1 cellular context compared by ENCODE assay signal in the genomic region with DNA sequence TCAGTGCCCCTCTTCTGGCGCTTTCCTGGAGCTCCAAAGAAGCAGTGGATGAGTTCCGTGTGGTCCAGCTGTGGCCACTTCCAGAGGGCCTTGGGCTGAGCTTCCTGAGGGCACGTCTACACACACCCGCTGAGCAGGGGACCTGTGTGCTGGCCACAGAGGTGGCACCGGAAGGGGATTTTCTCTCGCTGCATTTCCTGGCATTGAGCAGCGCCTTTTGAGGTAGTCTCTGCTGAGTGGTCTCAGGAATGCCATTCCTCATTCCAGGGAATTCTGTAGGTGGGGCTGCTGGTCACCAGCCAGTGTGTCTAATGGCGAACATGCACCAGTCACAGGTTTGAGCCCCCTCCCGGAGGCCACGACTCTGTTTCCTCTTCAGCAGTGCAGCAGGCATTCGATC.
TF ChIP-seq lines count a peak whose summit lies in the region.

No MANE protein-coding gene starts in this region.

TF ChIP-seq in endothelial cell of umbilical vein, 7 proteins besides CTCF, POLR2A, EP300 and RAD21 (continued from another document):
- TF ChIP-seq, protein P1, sequence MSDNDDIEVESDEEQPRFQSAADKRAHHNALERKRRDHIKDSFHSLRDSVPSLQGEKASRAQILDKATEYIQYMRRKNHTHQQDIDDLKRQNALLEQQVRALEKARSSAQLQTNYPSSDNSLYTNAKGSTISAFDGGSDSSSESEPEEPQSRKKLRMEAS (IDR thresholded peaks at IDR 0.05; ENCODE audit: insufficient read depth, insufficient read length) = no peak
- TF ChIP-seq POLR2AphosphoS5 (IDR thresholded peaks at IDR 0.05; ENCODE audit: insufficient read depth, low read depth, low read length) = no peak
